In genomic region chr3:193292386-193292785, GRCh38 we compare ENCODE assay signal across 24 cellular contexts. TPM values are rescaled to one million over a fixed set of nuclear protein-coding genes. Genes with fewer than 3 reads are reported as not detected.
"Had no signal": no experiment of that assay in that cellular context is flagged by ENCODE, and none has a peak within 500 bp of the region (broad histone marks: within the 10 kb centered on the region; RNA-seq: fewer than 3 reads in every experiment).

No MANE protein-coding gene starts in this region.

- H3K79me2 ChIP-seq: hepatocyte had no signal

- H3K27ac ChIP-seq: hepatocyte, right atrium auricular region, sigmoid colon, skin epidermis, testis, tibial nerve, upper lobe of right lung, vagina had no signal

- H3K27ac Mint-ChIP-seq: naive thymus-derived CD4-positive, alpha-beta T cell; stimulated activated naive B cell treated with anti-CD40 and anti-IgM and Interleukin-4, amounts not matched to agents 10 μg/mL and 1 μg/mL and 100 μg/mL, for 72 hours; stimulated activated naive CD8-positive, alpha-beta T cell treated with anti-CD3 and anti-CD28 coated beads, Interleukin-15, amount 100 ng/mL, for 72 hours had no signal

- H3K4me1 ChIP-seq: right atrium auricular region, sigmoid colon, testis, tibial nerve, upper lobe of right lung, vagina had no signal

- DNase-seq: dermis blood vessel endothelial cell; erythroblast; foreskin melanocyte; head of caudate nucleus; kidney; left colon; left ventricle myocardium superior; mesendoderm; naive thymus-derived CD4-positive, alpha-beta T cell; posterior cingulate gyrus; sigmoid colon; stimulated activated CD4-positive, alpha-beta T cell treated with anti-CD3 and anti-CD28 coated beads, Interleukin-2, amount 100 ng/mL, for 24 hours; stimulated activated CD4-positive, alpha-beta T cell treated with anti-CD3 and anti-CD28 coated beads, Interleukin-4, amount 100 ng/mL, for 4 hours; stimulated activated naive B cell treated with anti-CD40 and anti-IgM and Interleukin-4, amounts not matched to agents 10 μg/mL and 1 μg/mL and 100 μg/mL, for 72 hours; stimulated activated naive CD8-positive, alpha-beta T cell treated with anti-CD3 and anti-CD28 coated beads, Interleukin-15, amount 100 ng/mL, for 72 hours; testis; upper lobe of right lung had no signal

- ATAC-seq: left colon; left ventricle myocardium superior; naive thymus-derived CD4-positive, alpha-beta T cell; stimulated activated naive B cell treated with anti-CD40 and anti-IgM and Interleukin-4, amounts not matched to agents 10 μg/mL and 1 μg/mL and 100 μg/mL, for 72 hours; stimulated activated naive CD8-positive, alpha-beta T cell treated with anti-CD3 and anti-CD28 coated beads, Interleukin-15, amount 100 ng/mL, for 72 hours; upper lobe of right lung had no signal

- H3K27me3 Mint-ChIP-seq: stimulated activated naive B cell treated with anti-CD40 and anti-IgM and Interleukin-4, amounts not matched to agents 10 μg/mL and 1 μg/mL and 100 μg/mL, for 72 hours had no signal

- H3K9me3 ChIP-seq: testis, upper lobe of right lung, vagina had no signal

- H3K27me3 ChIP-seq: hepatocyte, right atrium auricular region, sigmoid colon, testis, tibial nerve, upper lobe of right lung, vagina had no signal

- H3K4me3 ChIP-seq: hepatocyte, lung, right atrium auricular region, sigmoid colon, skin epidermis, testis, tibial nerve, upper lobe of right lung, vagina had no signal

- H3K4me3 Mint-ChIP-seq: naive thymus-derived CD4-positive, alpha-beta T cell; stimulated activated naive B cell treated with anti-CD40 and anti-IgM and Interleukin-4, amounts not matched to agents 10 μg/mL and 1 μg/mL and 100 μg/mL, for 72 hours; stimulated activated naive CD8-positive, alpha-beta T cell treated with anti-CD3 and anti-CD28 coated beads, Interleukin-15, amount 100 ng/mL, for 72 hours had no signal

- H3K36me3 Mint-ChIP-seq: naive thymus-derived CD4-positive, alpha-beta T cell; stimulated activated naive B cell treated with anti-CD40 and anti-IgM and Interleukin-4, amounts not matched to agents 10 μg/mL and 1 μg/mL and 100 μg/mL, for 72 hours had no signal

- H3K4me1 Mint-ChIP-seq: naive thymus-derived CD4-positive, alpha-beta T cell; stimulated activated naive B cell treated with anti-CD40 and anti-IgM and Interleukin-4, amounts not matched to agents 10 μg/mL and 1 μg/mL and 100 μg/mL, for 72 hours; stimulated activated naive CD8-positive, alpha-beta T cell treated with anti-CD3 and anti-CD28 coated beads, Interleukin-15, amount 100 ng/mL, for 72 hours had no signal

- H3K4me2 ChIP-seq: hepatocyte had no signal

- H2AFZ ChIP-seq: hepatocyte had no signal

- H3K36me3 ChIP-seq: right atrium auricular region, sigmoid colon, tibial nerve, upper lobe of right lung, vagina had no signal

RNA-seq across cellular contexts. Expression of gene PLAAT1, which starts 51.4 kb away (rescaled TPM):
- total RNA-seq: dermis blood vessel endothelial cell; left colon; naive thymus-derived CD4-positive, alpha-beta T cell; osteocyte; vagina had no signal
- polyA plus RNA-seq: naive thymus-derived CD4-positive, alpha-beta T cell had no signal
